11 cellular contexts compared by ENCODE assay signal in genomic region chr2:155690785-155691184, GRCh38.
A peak's percentile ranks its signal among the peaks of the same experiment; 100 is the strongest.
DNase-seq lines count a peak whose midpoint lies in the region; ATAC-seq lines count a peak whose summit lies in the region.
"Had no signal": no experiment of that assay in that cellular context is flagged by ENCODE, and none has a peak within 500 bp of the region (broad histone marks: within the 10 kb centered on the region; RNA-seq: fewer than 3 reads in every experiment).

No MANE protein-coding gene starts in this region.

- no peak overlapping the region for H3K9ac ChIP-seq in mesenchymal stem cell (ENCODE audit: low read length)
- H3K9ac ChIP-seq: BLaER1 had no signal

- in situ Hi-C loops in HAP-1 (cut with MboI; ENCODE audit: low sequenced_read_pairs), result no loop called here

- H2BK12ac ChIP-seq in mesenchymal stem cell (ENCODE audit: low read length in 2 of 2), result no peak overlapping the region

- no peak overlapping the region for H2AK5ac ChIP-seq in mesenchymal stem cell (ENCODE audit: low read length, severe bottlenecking)

- 92% methylated on average over 2 of the region's 2 CpGs for WGBS in mesenchymal stem cell

- H3K14ac ChIP-seq in mesenchymal stem cell (ENCODE audit: low read length in 2 of 2), result no peak overlapping the region

- no peak overlapping the region for H3K18ac ChIP-seq in mesenchymal stem cell (ENCODE audit: low read depth in 1 of 2, low read length in 2 of 2)

- DNase-seq in SIG-M5 (lab: John Stamatoyannopoulos, UW) (peak; percentile 49), HAP-1 (ENCODE audit: low spot score in 2 of 2) (no peak), NCI-H2107 treated with DMSO at 0.1 percent for 48 hours (lab: John Stamatoyannopoulos, UW; ENCODE audit: unreplicated experiment) (no peak), mesenchymal stem cell (no peak)
- no peak for DNase-seq in stimulated activated CD4-positive, alpha-beta T cell treated with anti-CD3 and anti-CD28 coated beads, Interleukin-2, amount 100 ng/mL, for 48 hours
- DNase-seq: NCI-H1930 had no signal

- H3K27me3 ChIP-seq in HAP-1 (ENCODE audit: low read depth) (no peaks in the 10 kb centered on the region), mesenchymal stem cell (ENCODE audit: control insufficient read depth in 1 of 2, insufficient read depth in 1 of 2, low read length in 2 of 2) (no peaks in the 10 kb centered on the region)
- H3K27me3 ChIP-seq: BLaER1, SJSA1 had no signal

- peak; percentile 86 for ATAC-seq in GM18508 (IDR thresholded peaks at IDR 0.05; ENCODE audit: insufficient read depth, unreplicated experiment)
- ATAC-seq in GM21526 (IDR thresholded peaks at IDR 0.05; ENCODE audit: low FRiP score, unreplicated experiment), result peak; percentile 87
- peak; percentile 87 for ATAC-seq in HG03135 (IDR thresholded peaks at IDR 0.05; ENCODE audit: unreplicated experiment)

- no peak overlapping the region for H2BK5ac ChIP-seq in mesenchymal stem cell (ENCODE audit: low read depth, low read length, poor library complexity, severe bottlenecking)

- H2BK120ac ChIP-seq in mesenchymal stem cell (ENCODE audit: low read depth, low read length), result no peak overlapping the region

- H4K8ac ChIP-seq in mesenchymal stem cell (ENCODE audit: low read length), result no peak overlapping the region

- H3K79me1 ChIP-seq in mesenchymal stem cell (replicated peaks; ENCODE audit: low read length, poor library complexity, severe bottlenecking), result no peaks in the 10 kb centered on the region

- H3K23ac ChIP-seq in mesenchymal stem cell (ENCODE audit: low read length in 2 of 2), result no peak overlapping the region

- H3K4me3 ChIP-seq in HAP-1 (no peak overlapping the region), mesenchymal stem cell (ENCODE audit: insufficient read depth in 1 of 2, low read depth in 1 of 2, low read length in 2 of 2) (no peak overlapping the region)
- H3K4me3 ChIP-seq: BLaER1, SJSA1 had no signal

- H2BK15ac ChIP-seq in mesenchymal stem cell (ENCODE audit: low read depth, poor library complexity, severe bottlenecking), result no peak overlapping the region

- H3K4me1 ChIP-seq in HAP-1 (no peaks in the 10 kb centered on the region), mesenchymal stem cell (ENCODE audit: control insufficient read depth, insufficient read depth, low read depth, low read length) (no peaks in the 10 kb centered on the region)
- H3K4me1 ChIP-seq: BLaER1, SJSA1 had no signal

- H4K91ac ChIP-seq in mesenchymal stem cell (ENCODE audit: low read length), result no peak overlapping the region

- H3K27ac ChIP-seq in mesenchymal stem cell (ENCODE audit: low read length, poor library complexity, severe bottlenecking), result no peak overlapping the region
- H3K27ac ChIP-seq: BLaER1, SJSA1 had no signal

- H3K36me3 ChIP-seq in HAP-1 (replicated peaks) (no peaks in the 10 kb centered on the region), mesenchymal stem cell (ENCODE audit: control insufficient read depth in 1 of 2, insufficient read depth in 2 of 2, low read depth in 1 of 2, low read length in 2 of 2) (no peaks in the 10 kb centered on the region)
- H3K36me3 ChIP-seq: BLaER1, SJSA1 had no signal

- H3K4me2 ChIP-seq in mesenchymal stem cell (ENCODE audit: low read length, poor library complexity, severe bottlenecking), result no peak overlapping the region
- H3K4me2 ChIP-seq: BLaER1 had no signal

- H2AFZ ChIP-seq in mesenchymal stem cell (ENCODE audit: low read depth, low read length), result no peak overlapping the region

- H3K9me3 ChIP-seq in HAP-1 (no peaks in the 10 kb centered on the region), mesenchymal stem cell (ENCODE audit: control insufficient read depth, low read length) (peaks cover 5% of the 10 kb centered on the region)
- H3K9me3 ChIP-seq: BLaER1, SJSA1 had no signal

- no peak overlapping the region for H3K4ac ChIP-seq in mesenchymal stem cell (ENCODE audit: low read depth in 1 of 2, low read length in 2 of 2)
